Comparison of ENCODE assay signal across 38 cellular contexts in genomic region chr9:29969408-29969807, GRCh38.
"Had no signal": no experiment of that assay in that cellular context is flagged by ENCODE, and none has a peak within 500 bp of the region (broad histone marks: within the 10 kb centered on the region; RNA-seq: fewer than 3 reads in every experiment).

No MANE protein-coding gene starts in this region.

- H3K4me3 ChIP-seq: ascending aorta had no signal

- ATAC-seq: activated CD4-positive, alpha-beta T cell treated with anti-CD3 and anti-CD28 coated beads for 36 hours; activated CD4-positive, CD25-positive, alpha-beta regulatory T cell treated with anti-CD3 and anti-CD28 coated beads, Interleukin-2, amount 50 U/mL, for 24 hours; activated CD8-positive, alpha-beta memory T cell treated with anti-CD3 and anti-CD28 coated beads, Interleukin-2, amount 10 ng/mL, durations not matched to agents 7 days and 5 days; activated CD8-positive, alpha-beta T cell treated with anti-CD3 and anti-CD28 coated beads, Interleukin-2, amount 10 ng/mL, durations not matched to agents 7 days and 5 days; activated naive CD8-positive, alpha-beta T cell treated with anti-CD3 and anti-CD28 coated beads, Interleukin-2, amount 50 U/mL, for 24 hours; WTC11 had no signal

- H3K9me3 ChIP-seq: ascending aorta had no signal

- DNase-seq: activated CD4-positive, alpha-beta memory T cell treated with anti-CD3 and anti-CD28 coated beads, Interleukin-2, amount 10 ng/mL, durations not matched to agents 7 days and 5 days; activated CD4-positive, alpha-beta T cell treated with anti-CD3 and anti-CD28 coated beads for 1 hour; activated CD4-positive, alpha-beta T cell treated with anti-CD3 and anti-CD28 coated beads for 36 hours; activated CD4-positive, alpha-beta T cell treated with anti-CD3 and anti-CD28 coated beads for 48 hours; activated CD4-positive, alpha-beta T cell treated with anti-CD3 and anti-CD28 coated beads, Interleukin-2, amount 10 ng/mL, durations not matched to agents 7 days and 5 days; activated CD4-positive, alpha-beta T cell treated with anti-CD3 and anti-CD28 coated beads, Interleukin-2, amount 50 U/mL, for 48 hours; activated CD4-positive, CD25-positive, alpha-beta regulatory T cell; activated CD8-positive, alpha-beta memory T cell treated with anti-CD3 and anti-CD28 coated beads for 24 hours; activated CD8-positive, alpha-beta memory T cell treated with anti-CD3 and anti-CD28 coated beads, Interleukin-2, amount 10 ng/mL, durations not matched to agents 7 days and 5 days; activated CD8-positive, alpha-beta memory T cell treated with anti-CD3 and anti-CD28 coated beads, Interleukin-2, amount 50 U/mL, for 48 hours; activated CD8-positive, alpha-beta T cell treated with anti-CD3 and anti-CD28 coated beads, Interleukin-2, amount 10 ng/mL, durations not matched to agents 7 days and 5 days; activated effector memory CD4-positive, alpha-beta T cell treated with Interleukin-2 at 50 U/mL for 16 hours; activated gamma-delta T cell; activated naive CD4-positive, alpha-beta T cell treated with anti-CD3 and anti-CD28 coated beads, Interleukin-2, amount 10 ng/mL, durations not matched to agents 7 days and 5 days; activated naive CD4-positive, alpha-beta T cell treated with Interleukin-2 at 50 U/mL for 16 hours; activated naive CD8-positive, alpha-beta T cell treated with anti-CD3 and anti-CD28 coated beads, Interleukin-2, amount 10 ng/mL, durations not matched to agents 7 days and 5 days; activated naive CD8-positive, alpha-beta T cell treated with anti-CD3 and anti-CD28 coated beads, Interleukin-2, amount 50 U/mL, for 24 hours; activated T-cell treated with anti-CD3 and anti-CD28 coated beads, Interleukin-2, amount 50 U/mL, for 24 hours; activated T-cell treated with anti-CD3 and anti-CD28 coated beads, Interleukin-2, amount 50 U/mL, for 48 hours; amygdala; anterior cingulate cortex; cerebellar nuclear complex; SW 1271; T-helper 1 cell; T-helper 2 cell; T-helper 9 cell; WERI-Rb-1 had no signal

- H3K4me1 ChIP-seq: ascending aorta had no signal

- H3K36me3 ChIP-seq: ascending aorta, WERI-Rb-1 had no signal

- H3K27me3 ChIP-seq: ascending aorta had no signal

- H3K27me3 Mint-ChIP-seq: activated CD4-positive, alpha-beta memory T cell treated with anti-CD3 and anti-CD28 coated beads, Interleukin-2, amount 10 ng/mL, durations not matched to agents 7 days and 5 days; activated CD4-positive, alpha-beta T cell treated with anti-CD3 and anti-CD28 coated beads for 36 hours; activated CD4-positive, alpha-beta T cell treated with anti-CD3 and anti-CD28 coated beads, Interleukin-2, amount 10 ng/mL, durations not matched to agents 7 days and 5 days; activated CD8-positive, alpha-beta memory T cell treated with anti-CD3 and anti-CD28 coated beads, Interleukin-2, amount 10 ng/mL, durations not matched to agents 7 days and 5 days; activated naive CD4-positive, alpha-beta T cell treated with anti-CD3 and anti-CD28 coated beads, Interleukin-2, amount 10 ng/mL, durations not matched to agents 7 days and 5 days; activated naive CD4-positive, alpha-beta T cell treated with anti-CD3 and anti-CD28 coated beads, Interleukin-2, amount 50 U/mL, for 24 hours; activated naive CD8-positive, alpha-beta T cell; activated naive CD8-positive, alpha-beta T cell treated with anti-CD3 and anti-CD28 coated beads, Interleukin-2, amount 10 ng/mL, durations not matched to agents 7 days and 5 days; activated naive CD8-positive, alpha-beta T cell treated with anti-CD3 and anti-CD28 coated beads, Interleukin-2, amount 50 U/mL, for 24 hours; activated T-cell treated with anti-CD3 and anti-CD28 coated beads, Interleukin-2, amount 50 U/mL, for 24 hours; central memory CD8-positive, alpha-beta T cell had no signal

- H3K4me3 Mint-ChIP-seq: activated CD4-positive, alpha-beta memory T cell treated with anti-CD3 and anti-CD28 coated beads, Interleukin-2, amount 10 ng/mL, durations not matched to agents 7 days and 5 days; activated CD4-positive, alpha-beta T cell treated with anti-CD3 and anti-CD28 coated beads for 36 hours; activated CD4-positive, alpha-beta T cell treated with anti-CD3 and anti-CD28 coated beads, Interleukin-2, amount 10 ng/mL, durations not matched to agents 7 days and 5 days; activated CD8-positive, alpha-beta memory T cell treated with anti-CD3 and anti-CD28 coated beads, Interleukin-2, amount 10 ng/mL, durations not matched to agents 7 days and 5 days; activated CD8-positive, alpha-beta T cell treated with anti-CD3 and anti-CD28 coated beads, Interleukin-2, amount 10 ng/mL, durations not matched to agents 7 days and 5 days; activated naive CD4-positive, alpha-beta T cell treated with anti-CD3 and anti-CD28 coated beads, Interleukin-2, amount 10 ng/mL, durations not matched to agents 7 days and 5 days; activated naive CD4-positive, alpha-beta T cell treated with anti-CD3 and anti-CD28 coated beads, Interleukin-2, amount 50 U/mL, for 24 hours; activated naive CD8-positive, alpha-beta T cell; activated naive CD8-positive, alpha-beta T cell treated with anti-CD3 and anti-CD28 coated beads, Interleukin-2, amount 10 ng/mL, durations not matched to agents 7 days and 5 days; activated naive CD8-positive, alpha-beta T cell treated with anti-CD3 and anti-CD28 coated beads, Interleukin-2, amount 50 U/mL, for 24 hours; activated T-cell treated with anti-CD3 and anti-CD28 coated beads, Interleukin-2, amount 50 U/mL, for 24 hours; brain; central memory CD8-positive, alpha-beta T cell; T-helper 1 cell treated with Interleukin-12 subunit alpha and Interleukin-12 subunit beta and Interleukin-4 antibody, amounts not matched to agents 30 μg/mL and 1 μg/mL, for 36 hours; T-helper 2 cell treated with Interferon-gamma antibody and Interleukin-4, amounts not matched to agents 5 μg/mL and 100 μg/mL, for 36 hours; WTC11 had no signal

- FAIRE-seq: TTC549 had no signal

- H3K36me3 Mint-ChIP-seq: activated CD8-positive, alpha-beta memory T cell treated with anti-CD3 and anti-CD28 coated beads, Interleukin-2, amount 10 ng/mL, durations not matched to agents 7 days and 5 days; activated naive CD4-positive, alpha-beta T cell treated with anti-CD3 and anti-CD28 coated beads, Interleukin-2, amount 10 ng/mL, durations not matched to agents 7 days and 5 days; activated naive CD4-positive, alpha-beta T cell treated with anti-CD3 and anti-CD28 coated beads, Interleukin-2, amount 50 U/mL, for 24 hours; activated naive CD8-positive, alpha-beta T cell; activated naive CD8-positive, alpha-beta T cell treated with anti-CD3 and anti-CD28 coated beads, Interleukin-2, amount 10 ng/mL, durations not matched to agents 7 days and 5 days; brain; WTC11 had no signal

- H3K27ac ChIP-seq: ascending aorta, WERI-Rb-1 had no signal

- H3K27ac Mint-ChIP-seq: activated CD4-positive, alpha-beta memory T cell treated with anti-CD3 and anti-CD28 coated beads, Interleukin-2, amount 10 ng/mL, durations not matched to agents 7 days and 5 days; activated CD4-positive, alpha-beta T cell treated with anti-CD3 and anti-CD28 coated beads for 36 hours; activated CD4-positive, alpha-beta T cell treated with anti-CD3 and anti-CD28 coated beads, Interleukin-2, amount 10 ng/mL, durations not matched to agents 7 days and 5 days; activated CD8-positive, alpha-beta memory T cell treated with anti-CD3 and anti-CD28 coated beads, Interleukin-2, amount 10 ng/mL, durations not matched to agents 7 days and 5 days; activated CD8-positive, alpha-beta T cell treated with anti-CD3 and anti-CD28 coated beads, Interleukin-2, amount 10 ng/mL, durations not matched to agents 7 days and 5 days; activated naive CD4-positive, alpha-beta T cell treated with anti-CD3 and anti-CD28 coated beads, Interleukin-2, amount 10 ng/mL, durations not matched to agents 7 days and 5 days; activated naive CD4-positive, alpha-beta T cell treated with anti-CD3 and anti-CD28 coated beads, Interleukin-2, amount 50 U/mL, for 24 hours; activated naive CD8-positive, alpha-beta T cell; activated naive CD8-positive, alpha-beta T cell treated with anti-CD3 and anti-CD28 coated beads, Interleukin-2, amount 10 ng/mL, durations not matched to agents 7 days and 5 days; activated naive CD8-positive, alpha-beta T cell treated with anti-CD3 and anti-CD28 coated beads, Interleukin-2, amount 50 U/mL, for 24 hours; activated T-cell treated with anti-CD3 and anti-CD28 coated beads, Interleukin-2, amount 50 U/mL, for 24 hours; activated T-helper 2 cell treated with anti-CD3 and anti-CD28 coated beads, Interferon-gamma antibody, Interleukin-2, Interleukin-4, amounts not matched to agents 10 μg/mL and 5 μg/mL and 100 μg/mL, durations not matched to agents 14 hours and 24 hours and 36 hours; brain; T-helper 1 cell treated with Interleukin-12 subunit alpha and Interleukin-12 subunit beta and Interleukin-4 antibody, amounts not matched to agents 30 μg/mL and 1 μg/mL, for 36 hours; T-helper 2 cell treated with Interferon-gamma antibody and Interleukin-4, amounts not matched to agents 5 μg/mL and 100 μg/mL, for 36 hours; WTC11 had no signal

- H3K4me1 Mint-ChIP-seq: activated CD4-positive, alpha-beta memory T cell treated with anti-CD3 and anti-CD28 coated beads, Interleukin-2, amount 10 ng/mL, durations not matched to agents 7 days and 5 days; activated CD4-positive, alpha-beta T cell treated with anti-CD3 and anti-CD28 coated beads for 36 hours; activated CD4-positive, alpha-beta T cell treated with anti-CD3 and anti-CD28 coated beads, Interleukin-2, amount 10 ng/mL, durations not matched to agents 7 days and 5 days; activated CD8-positive, alpha-beta memory T cell treated with anti-CD3 and anti-CD28 coated beads, Interleukin-2, amount 10 ng/mL, durations not matched to agents 7 days and 5 days; activated naive CD4-positive, alpha-beta T cell treated with anti-CD3 and anti-CD28 coated beads, Interleukin-2, amount 10 ng/mL, durations not matched to agents 7 days and 5 days; activated naive CD4-positive, alpha-beta T cell treated with anti-CD3 and anti-CD28 coated beads, Interleukin-2, amount 50 U/mL, for 24 hours; activated naive CD8-positive, alpha-beta T cell treated with anti-CD3 and anti-CD28 coated beads, Interleukin-2, amount 10 ng/mL, durations not matched to agents 7 days and 5 days; activated naive CD8-positive, alpha-beta T cell treated with anti-CD3 and anti-CD28 coated beads, Interleukin-2, amount 50 U/mL, for 24 hours; brain; central memory CD8-positive, alpha-beta T cell; WTC11 had no signal

- H3K9me3 Mint-ChIP-seq: activated CD4-positive, alpha-beta memory T cell treated with anti-CD3 and anti-CD28 coated beads, Interleukin-2, amount 10 ng/mL, durations not matched to agents 7 days and 5 days; activated CD4-positive, alpha-beta T cell treated with anti-CD3 and anti-CD28 coated beads, Interleukin-2, amount 10 ng/mL, durations not matched to agents 7 days and 5 days; activated naive CD4-positive, alpha-beta T cell treated with anti-CD3 and anti-CD28 coated beads, Interleukin-2, amount 10 ng/mL, durations not matched to agents 7 days and 5 days; activated naive CD4-positive, alpha-beta T cell treated with anti-CD3 and anti-CD28 coated beads, Interleukin-2, amount 50 U/mL, for 24 hours; activated naive CD8-positive, alpha-beta T cell treated with anti-CD3 and anti-CD28 coated beads, Interleukin-2, amount 10 ng/mL, durations not matched to agents 7 days and 5 days; activated naive CD8-positive, alpha-beta T cell treated with anti-CD3 and anti-CD28 coated beads, Interleukin-2, amount 50 U/mL, for 24 hours; activated T-cell treated with anti-CD3 and anti-CD28 coated beads, Interleukin-2, amount 50 U/mL, for 24 hours; brain; T-helper 2 cell treated with Interferon-gamma antibody and Interleukin-4, amounts not matched to agents 5 μg/mL and 100 μg/mL, for 36 hours; WTC11 had no signal
